ENCODE assay signal across 8 cellular contexts in the genomic region with DNA sequence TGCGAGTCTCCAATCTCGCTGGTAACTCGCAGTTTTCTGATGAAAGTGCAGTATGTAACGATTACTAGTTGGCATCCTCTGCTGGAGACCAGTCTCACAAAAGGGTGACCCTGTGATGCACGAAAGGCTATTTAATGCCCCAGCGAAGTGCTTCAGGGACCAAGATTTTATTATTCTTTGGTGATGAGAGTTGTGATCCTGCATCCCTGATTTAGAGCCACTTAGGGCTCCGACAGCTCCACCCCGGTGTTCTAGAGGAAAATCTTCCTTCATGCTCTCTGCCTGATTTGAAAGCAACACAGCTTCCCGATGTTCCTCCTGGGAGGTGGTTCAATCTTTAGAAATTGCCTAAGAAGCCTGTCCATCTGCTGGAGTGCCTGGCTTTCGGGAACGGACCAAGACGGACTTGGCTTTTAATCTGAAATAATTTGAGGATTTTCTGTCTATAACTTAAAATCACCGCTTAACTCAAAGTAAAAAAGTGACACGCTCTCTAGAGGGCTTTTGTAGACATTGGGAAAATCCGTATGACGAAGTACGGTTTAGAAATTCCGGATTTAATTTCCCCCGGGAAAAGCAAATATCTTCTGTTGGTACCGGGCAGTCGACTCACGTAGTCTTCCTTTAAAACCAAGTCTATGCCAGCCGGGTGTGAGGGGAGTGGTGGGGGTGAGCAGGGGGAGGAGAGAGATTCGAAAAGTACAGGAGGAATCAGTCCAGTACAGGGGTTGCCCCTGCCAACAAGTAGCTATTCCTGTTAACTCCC. TPM values are rescaled to one million over a fixed set of nuclear protein-coding genes. Genes with fewer than 3 reads are reported as not detected.
DNase-seq lines count a peak whose midpoint lies in the region; ATAC-seq and TF ChIP-seq lines count a peak whose summit lies in the region.

No MANE protein-coding gene starts in this region.

- peaks cover 46% of the 10 kb centered on the region for H3K27me3 Mint-ChIP-seq in endodermal cell (ENCODE audit: insufficient read depth)

- peak overlapping the region; percentile 94 for H3K27ac ChIP-seq in 22Rv1
- H3K27ac ChIP-seq in SJSA1 = peak overlapping the region; percentile 97
- H3K27ac ChIP-seq in endodermal cell (ENCODE audit: low read depth, low read length) = no peak overlapping the region
- H3K27ac ChIP-seq in aorta (ENCODE audit: low read depth in 1 of 2, low read length in 2 of 2) = peak overlapping the region; percentile 87 to 89

- H3K9ac ChIP-seq in endodermal cell (ENCODE audit: extremely low read depth, low read length, poor library complexity, severe bottlenecking) = no peak overlapping the region
- peak overlapping the region; percentile 91 for H3K9ac ChIP-seq in mucosa of stomach (ENCODE audit: low read length)

- H3K9me3 ChIP-seq in SJSA1 (replicated peaks) (no peaks in the 10 kb centered on the region), endodermal cell (ENCODE audit: control insufficient read depth, low read length) (no peaks in the 10 kb centered on the region), mucosa of stomach (ENCODE audit: control insufficient read depth, low read length) (no peaks in the 10 kb centered on the region), aorta (ENCODE audit: control insufficient read depth, low read length) (no peaks in the 10 kb centered on the region)

- TF ChIP-seq CTCF in 22Rv1 (IDR thresholded peaks at IDR 0.05) (no peak), GM12875 (IDR thresholded peaks at IDR 0.05; ENCODE audit: borderline replicate concordance, insufficient read depth, low read depth, low read length) (no peak), endodermal cell (conservative IDR thresholded peaks at IDR 0.05) (no peak)

- peaks cover 10% of the 10 kb centered on the region; the same call in 1 of the 2 replicates for H3K36me3 ChIP-seq in SJSA1
- no peaks in the 10 kb centered on the region for H3K36me3 ChIP-seq in endodermal cell (ENCODE audit: control insufficient read depth, insufficient read depth, low read length)
- no peaks in the 10 kb centered on the region for H3K36me3 ChIP-seq in mucosa of stomach (ENCODE audit: control insufficient read depth, insufficient read depth, low read length)
- no peaks in the 10 kb centered on the region for H3K36me3 ChIP-seq in aorta (ENCODE audit: control insufficient read depth in 1 of 2, insufficient read depth in 2 of 2, low read length in 1 of 2)

- WGBS in endodermal cell (ENCODE audit: insufficient coverage in 1 of 2, insufficient read length in 1 of 2), 2 experiments = 2 to 4% methylated on average over 18 to 24 of the region's 24 CpGs
- WGBS in aorta, 2 donors = 1 to 2% methylated on average over 24 of the region's 24 CpGs

- DNase-seq in SJSA1 (ENCODE audit: low read depth in 1 of 2, low spot score in 2 of 2) = peak; percentile 44 to 69
- peak; percentile 66 for DNase-seq in endodermal cell
- no peak for DNase-seq in aorta
- no peak for DNase-seq in AG08395 (ENCODE audit: low spot score)

- intact Hi-C loops in aorta (cut with DNase I) = loop anchor here (5.0 to 10.0 kb wide), 6 partner anchors 152 to 1091 kb away; no protein-coding TSS in a partner anchor

- peak overlapping the region; percentile 46 for H3K27ac Mint-ChIP-seq in endodermal cell

- H3K4me1 ChIP-seq in SJSA1 (replicated peaks) = peaks cover 46% of the 10 kb centered on the region
- no peaks in the 10 kb centered on the region for H3K4me1 ChIP-seq in endodermal cell (ENCODE audit: control insufficient read depth, insufficient read depth, low read length)
- H3K4me1 ChIP-seq in mucosa of stomach (ENCODE audit: control insufficient read depth, insufficient read depth, low read length) = peaks cover 9% of the 10 kb centered on the region
- no peaks in the 10 kb centered on the region for H3K4me1 ChIP-seq in aorta (ENCODE audit: control insufficient read depth in 1 of 2, insufficient read depth in 2 of 2, low read length in 2 of 2)

- ATAC-seq in aorta (ENCODE audit: low FRiP score) (peak; percentile 32), HG03135 (IDR thresholded peaks at IDR 0.05; ENCODE audit: unreplicated experiment) (no peak)

- peaks cover 13% of the 10 kb centered on the region for H3K4me1 Mint-ChIP-seq in endodermal cell

- no peaks in the 10 kb centered on the region for H3K36me3 Mint-ChIP-seq in endodermal cell (ENCODE audit: low read depth)

- peak overlapping the region; percentile 75 for H3K4me3 ChIP-seq in GM12875 (ENCODE audit: low read depth, low read length)
- H3K4me3 ChIP-seq in SJSA1 = peak overlapping the region; percentile 63
- peak overlapping the region; percentile 91 for H3K4me3 ChIP-seq in endodermal cell (ENCODE audit: low read length)
- H3K4me3 ChIP-seq in mucosa of stomach (ENCODE audit: low read length) = peak overlapping the region; percentile 44
- peak overlapping the region; percentile 2 to 59 for H3K4me3 ChIP-seq in aorta (ENCODE audit: low read length in 2 of 2)

- H3K27me3 ChIP-seq in SJSA1 (replicated peaks) (no peaks in the 10 kb centered on the region), endodermal cell (ENCODE audit: control insufficient read depth, insufficient read depth, low read length, poor library complexity, severe bottlenecking) (peaks cover 12% of the 10 kb centered on the region), mucosa of stomach (ENCODE audit: control insufficient read depth, insufficient read depth, low read length) (no peaks in the 10 kb centered on the region), aorta (ENCODE audit: control insufficient read depth in 1 of 2, insufficient read depth in 2 of 2, low read length in 1 of 2) (no peaks in the 10 kb centered on the region)

- no peaks in the 10 kb centered on the region for H3K9me3 Mint-ChIP-seq in endodermal cell

- peak overlapping the region; percentile 72 for H3K4me3 Mint-ChIP-seq in endodermal cell

RNA-seq across cellular contexts. Expression of a gene that starts 1.0 kb away (rescaled TPM):
- 93.7 and 119 TPM in 2 replicates for total RNA-seq in SJSA1 (2014; rRNA removed; shearing (Covaris generic))
- 10 to 100 TPM; 19.3 to 36.5 TPM for total RNA-seq in endodermal cell
- 29.6 TPM for polyA plus RNA-seq in endodermal cell (2013, experiment 1 of 2)
- polyA plus RNA-seq in endodermal cell (2013, experiment 2 of 2) = 33.7 TPM
- 100 to 1,000 TPM in 1 of 2 donors, 10 to 100 TPM in 1; 89.9 to 154 TPM for total RNA-seq in aorta
- polyA plus RNA-seq in aorta = 10 to 100 TPM; 35.4 to 71.4 TPM

Comparison
In these comparisons a context has a peak if more than half of its experiments do, and no peak if none do; other contexts are left out.
1. H3K4me3 ChIP-seq: peak in every context shown above with its lines; median percentile 91 in endodermal cell; 75 in GM12875; 63 in SJSA1; 44 in mucosa of stomach; 30 in aorta.
2. DNase-seq: peak in SJSA1 (2 of 2) and endodermal cell (single experiment); none in aorta (0 of 2) and AG08395 (single experiment).